Comparison of ENCODE assay signal across 9 cellular contexts in the genomic region with DNA sequence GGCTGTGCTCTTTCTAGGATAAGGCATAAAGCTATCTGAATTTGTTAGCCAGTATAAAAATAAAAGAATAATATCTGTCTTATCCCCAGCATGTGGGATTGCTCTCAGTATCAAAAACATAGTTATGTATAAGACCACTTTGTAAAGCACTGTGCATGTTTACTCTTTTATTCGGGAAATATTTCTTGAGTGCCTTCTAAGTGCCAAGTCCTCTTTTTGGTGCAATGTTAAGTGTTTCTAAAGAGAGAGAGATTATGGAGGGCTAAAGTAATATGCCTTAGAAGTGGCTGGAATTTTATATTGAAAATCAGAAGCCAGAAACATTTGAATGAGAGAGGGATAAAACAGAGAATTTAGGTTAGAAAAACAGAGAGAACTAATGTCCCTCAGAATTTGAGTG.
"Had no signal": no experiment of that assay in that cellular context is flagged by ENCODE, and none has a peak within 500 bp of the region (broad histone marks: within the 10 kb centered on the region; RNA-seq: fewer than 3 reads in every experiment).

No MANE protein-coding gene starts in this region.

- DNase-seq: GM23248, GOT3, H7, HFFc6 had no signal

- ATAC-seq: HCT116, HepG2 had no signal

- H3K36me3 Mint-ChIP-seq: IgD-negative memory B cell had no signal

- H3K27ac Mint-ChIP-seq: HFFc6, IgD-negative memory B cell had no signal

- H3K36me3 ChIP-seq: HAP-1 had no signal

- H3K4me1 Mint-ChIP-seq: IgD-negative memory B cell had no signal

- H3K4me3 ChIP-seq: GM23248, HAP-1 had no signal

- H3K9me3 ChIP-seq: HAP-1 had no signal

- H3K4me3 Mint-ChIP-seq: HFFc6, IgD-negative memory B cell had no signal

- H3K27me3 Mint-ChIP-seq: IgD-negative memory B cell had no signal

- H3K27ac ChIP-seq: GM23248, HL-60 had no signal
